Comparison of ENCODE assay signal across 8 cellular contexts in the genomic region with DNA sequence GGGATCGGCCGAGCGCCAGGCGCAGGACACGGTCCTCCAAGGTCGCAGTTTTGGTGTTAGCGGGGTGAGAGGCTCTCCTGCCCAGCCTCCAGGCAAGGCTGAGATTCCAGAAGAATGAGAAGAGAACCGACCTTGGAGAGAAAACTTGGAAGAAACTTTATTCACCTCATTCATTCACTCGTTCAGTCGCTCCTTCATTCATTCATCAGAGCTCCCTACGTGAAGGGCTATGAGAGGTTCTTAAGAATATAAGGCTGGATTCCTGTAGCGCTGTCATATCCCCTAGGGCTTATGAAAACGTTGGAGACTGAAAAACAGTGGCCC. TPM values are rescaled to one million over a fixed set of nuclear protein-coding genes. Genes with fewer than 3 reads are reported as not detected.
A peak's percentile ranks its signal among the peaks of the same experiment; 100 is the strongest.
DNase-seq lines count a peak whose midpoint lies in the region; ATAC-seq and TF ChIP-seq lines count a peak whose summit lies in the region.

No MANE protein-coding gene starts in this region.

- H3K4me1 ChIP-seq in SJSA1 (replicated peaks): peaks cover 9% of the 10 kb centered on the region
- H3K4me1 ChIP-seq in sigmoid colon: peaks cover 0 to 28% (median 19%) of the 10 kb centered on the region in 4 donors

- no peak for TF ChIP-seq POLR2A in sigmoid colon (IDR thresholded peaks at IDR 0.05)

- H3K4me3 ChIP-seq in GM12875 (ENCODE audit: low read depth, low read length): peak overlapping the region; percentile 59
- H3K4me3 ChIP-seq in SJSA1: peak overlapping the region; percentile 84
- peak overlapping the region; percentile 54 for H3K4me3 ChIP-seq in fibroblast of mammary gland (ENCODE audit: control insufficient read depth, low read depth, low read length)
- peak overlapping the region; percentile 79 to 94 (median 88) for H3K4me3 ChIP-seq in sigmoid colon

- H3K27me3 ChIP-seq in SJSA1 (replicated peaks) (no peaks in the 10 kb centered on the region), sigmoid colon (no peaks in the 10 kb centered on the region)

- H3K27ac ChIP-seq in SJSA1 (peak overlapping the region; percentile 58), sigmoid colon (peak overlapping the region; percentile 70 to 86 (median 82))

- intact Hi-C loops in sigmoid colon (cut with DNase I) (loop anchor here (2.0 to 10.0 kb wide), 2 partner anchors 113 to 195 kb away; a partner anchor contains a TSS), sciatic nerve (cut with DNase I) (no loop called here)

- DNase-seq in SJSA1 (ENCODE audit: low read depth in 1 of 2, low spot score in 2 of 2) (no peak), fibroblast of mammary gland (ENCODE audit: low read depth) (peak; percentile 15), sigmoid colon (no peak), sciatic nerve (ENCODE audit: low spot score) (no peak), putamen (ENCODE audit: low spot score) (no peak), NCI-H345 (lab: John Stamatoyannopoulos, UW) (no peak)

- H3K36me3 ChIP-seq in SJSA1: 0 out of 2 replicates have a peak, but pooled peaks cover 3% of the 10 kb centered on the region
- no peaks in the 10 kb centered on the region for H3K36me3 ChIP-seq in sigmoid colon

- 2% methylated on average over 13 of the region's 13 CpGs for WGBS in sigmoid colon, 2 donors

- H3K9me3 ChIP-seq in SJSA1 (replicated peaks) (no peaks in the 10 kb centered on the region), sigmoid colon (no peaks in the 10 kb centered on the region)

- TF ChIP-seq CTCF in GM12875 (IDR thresholded peaks at IDR 0.05; ENCODE audit: borderline replicate concordance, insufficient read depth, low read depth, low read length) (no peak), fibroblast of mammary gland (conservative IDR thresholded peaks at IDR 0.05; ENCODE audit: control insufficient read depth, insufficient read depth, low read depth, low read length) (no peak), sigmoid colon (IDR thresholded peaks at IDR 0.05) (no peak)

- TF ChIP-seq EP300 in sigmoid colon (IDR thresholded peaks at IDR 0.05): no peak

- no peak for ATAC-seq in sciatic nerve
- ATAC-seq in HG02678 (IDR thresholded peaks at IDR 0.05; ENCODE audit: unreplicated experiment): no peak

RNA-seq across cellular contexts. Expression of a gene that starts 1.0 kb away (rescaled TPM):
- 122 and 150 TPM in 2 replicates for total RNA-seq in SJSA1 (2014; rRNA removed; shearing (Covaris generic))
- total RNA-seq in sigmoid colon: 10 to 100 TPM; 22.8 to 34.6 (median 29.0) TPM
- polyA plus RNA-seq in sigmoid colon: 1 to 10 TPM in 2 of 3 donors, under 1 TPM in 1; 0.92 to 8.4 (median 7.1) TPM
- 75.7 TPM for total RNA-seq in sciatic nerve
